14 cellular contexts compared by ENCODE assay signal in genomic region chr2:240655931-240656886, GRCh38. TPM values are rescaled to one million over a fixed set of nuclear protein-coding genes. Genes with fewer than 3 reads are reported as not detected.
DNase-seq lines count a peak whose midpoint lies in the region; ATAC-seq lines count a peak whose summit lies in the region.
"Had no signal": no experiment of that assay in that cellular context is flagged by ENCODE, and none has a peak within 500 bp of the region (broad histone marks: within the 10 kb centered on the region; RNA-seq: fewer than 3 reads in every experiment).

No MANE protein-coding gene starts in this region.

- CTCF ChIA-PET in activated CD8-positive, alpha-beta memory T cell treated with anti-CD3 and anti-CD28 coated beads, Interleukin-2, amount 10 ng/mL, durations not matched to agents 7 days and 5 days (lab: Charles Lee), result interaction anchor here (1.4 to 1.9 kb wide), 4 partner anchors 31 to 142 kb away, joined by 3 to 7 read pairs (median 6); partner anchors contain the start of gene GPR35

- peaks cover 65% of the 10 kb centered on the region for H3K27me3 Mint-ChIP-seq in activated CD8-positive, alpha-beta memory T cell treated with anti-CD3 and anti-CD28 coated beads, Interleukin-2, amount 10 ng/mL, durations not matched to agents 7 days and 5 days
- H3K27me3 Mint-ChIP-seq in stimulated activated naive CD8-positive, alpha-beta T cell treated with anti-CD3 and anti-CD28 coated beads, Interleukin-15, amount 100 ng/mL, for 72 hours, result peaks cover 52% of the 10 kb centered on the region

- no peak overlapping the region for H3K4me3 Mint-ChIP-seq in activated CD8-positive, alpha-beta memory T cell treated with anti-CD3 and anti-CD28 coated beads, Interleukin-2, amount 10 ng/mL, durations not matched to agents 7 days and 5 days
- H3K4me3 Mint-ChIP-seq in stimulated activated naive CD8-positive, alpha-beta T cell treated with anti-CD3 and anti-CD28 coated beads, Interleukin-15, amount 100 ng/mL, for 72 hours, result peak overlapping the region in 1 of 2 donors; percentile 52

- peak; percentile 75 for DNase-seq in activated CD8-positive, alpha-beta memory T cell treated with anti-CD3 and anti-CD28 coated beads, Interleukin-2, amount 10 ng/mL, durations not matched to agents 7 days and 5 days
- no peak for DNase-seq in activated CD8-positive, alpha-beta memory T cell treated with anti-CD3 and anti-CD28 coated beads, Interleukin-2, amount 50 U/mL, for 4 hours
- DNase-seq in HT1080 (ENCODE audit: low read depth) (peak; percentile 64), ecto neural progenitor cell (ENCODE audit: low spot score) (peak; percentile 36), superior temporal gyrus (ENCODE audit: extremely low spot score) (no peak), occipital lobe (lab: John Stamatoyannopoulos, UW) (no peak), GM19240 (ENCODE audit: insufficient read length, low spot score) (no peak)
- peak; percentile 37 to 52 for DNase-seq in stimulated activated naive CD8-positive, alpha-beta T cell treated with anti-CD3 and anti-CD28 coated beads, Interleukin-15, amount 100 ng/mL, for 72 hours
- DNase-seq: BE2C; NCI-H2029; stimulated activated CD4-positive, alpha-beta T cell treated with anti-CD3 and anti-CD28 coated beads, Interleukin-12 subunit alpha, Interleukin-12 subunit beta, amount 100 ng/mL, for 4 hours had no signal

- peaks cover 25% of the 10 kb centered on the region for H3K4me1 Mint-ChIP-seq in activated CD8-positive, alpha-beta memory T cell treated with anti-CD3 and anti-CD28 coated beads, Interleukin-2, amount 10 ng/mL, durations not matched to agents 7 days and 5 days
- H3K4me1 Mint-ChIP-seq in stimulated activated naive CD8-positive, alpha-beta T cell treated with anti-CD3 and anti-CD28 coated beads, Interleukin-15, amount 100 ng/mL, for 72 hours, result peaks cover 26% of the 10 kb centered on the region

- H3K27ac Mint-ChIP-seq in activated CD8-positive, alpha-beta memory T cell treated with anti-CD3 and anti-CD28 coated beads, Interleukin-2, amount 10 ng/mL, durations not matched to agents 7 days and 5 days, result no peak overlapping the region
- H3K27ac Mint-ChIP-seq in stimulated activated naive CD8-positive, alpha-beta T cell treated with anti-CD3 and anti-CD28 coated beads, Interleukin-15, amount 100 ng/mL, for 72 hours, result no peak overlapping the region

- peak; percentile 97 for ATAC-seq in activated CD8-positive, alpha-beta memory T cell treated with anti-CD3 and anti-CD28 coated beads, Interleukin-2, amount 10 ng/mL, durations not matched to agents 7 days and 5 days
- peak; percentile 98 for ATAC-seq in stimulated activated naive CD8-positive, alpha-beta T cell treated with anti-CD3 and anti-CD28 coated beads, Interleukin-15, amount 100 ng/mL, for 72 hours

- H3K9me3 Mint-ChIP-seq in activated CD8-positive, alpha-beta memory T cell treated with anti-CD3 and anti-CD28 coated beads, Interleukin-2, amount 10 ng/mL, durations not matched to agents 7 days and 5 days (ENCODE audit: low read depth), result no peaks in the 10 kb centered on the region
- no peaks in the 10 kb centered on the region for H3K9me3 Mint-ChIP-seq in stimulated activated naive CD8-positive, alpha-beta T cell treated with anti-CD3 and anti-CD28 coated beads, Interleukin-15, amount 100 ng/mL, for 72 hours

- H3K36me3 Mint-ChIP-seq in activated CD8-positive, alpha-beta memory T cell treated with anti-CD3 and anti-CD28 coated beads, Interleukin-2, amount 10 ng/mL, durations not matched to agents 7 days and 5 days, result no peaks in the 10 kb centered on the region

RNA-seq across cellular contexts. Expression of gene AQP12B, which starts 26.5 kb away (rescaled TPM):
- not detected for total RNA-seq in activated CD8-positive, alpha-beta memory T cell treated with anti-CD3 and anti-CD28 coated beads, Interleukin-2, amount 10 ng/mL, durations not matched to agents 7 days and 5 days
- not detected in 2 replicates for total RNA-seq in HT1080 (2014; rRNA removed; shearing (Covaris generic))
- not detected in 2 replicates for polyA plus RNA-seq in HT1080 (2015; cell fraction: cytosol; rRNA removed)
- not detected in 2 replicates for polyA plus RNA-seq in HT1080 (2015; cell fraction: nucleus; rRNA removed)
- total RNA-seq in occipital lobe, result not detected
- total RNA-seq: endothelial cell of umbilical vein, liver, thoracic aorta had no signal
- polyA plus RNA-seq: endothelial cell of umbilical vein, liver had no signal

RNA-seq across cellular contexts. Expression of gene GPR35, which starts 30.9 kb away (rescaled TPM):
- total RNA-seq in activated CD8-positive, alpha-beta memory T cell treated with anti-CD3 and anti-CD28 coated beads, Interleukin-2, amount 10 ng/mL, durations not matched to agents 7 days and 5 days, result 10 to 100 TPM; 14.4 to 35.4 TPM
- total RNA-seq in HT1080 (2014; rRNA removed; shearing (Covaris generic)), result 0.05 TPM in 1 of 2 replicates, not detected in the other
- polyA plus RNA-seq in HT1080 (2015; cell fraction: cytosol; rRNA removed), result 0.06 and 0.12 TPM in 2 replicates
- 0.18 and 0.32 TPM in 2 replicates for polyA plus RNA-seq in HT1080 (2015; cell fraction: nucleus; rRNA removed)
- 0.31 TPM for total RNA-seq in occipital lobe

RNA-seq across cellular contexts. Expression of gene AQP12A, which starts 35.5 kb away (rescaled TPM):
- total RNA-seq in activated CD8-positive, alpha-beta memory T cell treated with anti-CD3 and anti-CD28 coated beads, Interleukin-2, amount 10 ng/mL, durations not matched to agents 7 days and 5 days, result not detected
- not detected in 2 replicates for total RNA-seq in HT1080 (2014; rRNA removed; shearing (Covaris generic))
- not detected in 2 replicates for polyA plus RNA-seq in HT1080 (2015; cell fraction: cytosol; rRNA removed)
- polyA plus RNA-seq in HT1080 (2015; cell fraction: nucleus; rRNA removed), result not detected in 2 replicates
- total RNA-seq in occipital lobe, result not detected
- total RNA-seq: endothelial cell of umbilical vein, liver, thoracic aorta had no signal
- polyA plus RNA-seq: endothelial cell of umbilical vein, liver had no signal

Comparison
In these comparisons a context has a peak if more than half of its experiments do, and no peak if none do; other contexts are left out.
1. DNase-seq: peak in activated CD8-positive, alpha-beta memory T cell treated with anti-CD3 and anti-CD28 coated beads, Interleukin-2, amount 10 ng/mL, durations not matched to agents 7 days and 5 days (single experiment), HT1080 (single experiment), ecto neural progenitor cell (single experiment) and stimulated activated naive CD8-positive, alpha-beta T cell treated with anti-CD3 and anti-CD28 coated beads, Interleukin-15, amount 100 ng/mL, for 72 hours (2 of 2); none in activated CD8-positive, alpha-beta memory T cell treated with anti-CD3 and anti-CD28 coated beads, Interleukin-2, amount 50 U/mL, for 4 hours (single experiment), superior temporal gyrus (single experiment), occipital lobe (single experiment) and GM19240 (single experiment).
2. RNA of gene GPR35, which starts 30.9 kb away (total RNA-seq): 14.4 to 35.4 TPM in activated CD8-positive, alpha-beta memory T cell treated with anti-CD3 and anti-CD28 coated beads, Interleukin-2, amount 10 ng/mL, durations not matched to agents 7 days and 5 days; 0.31 TPM in occipital lobe (single experiment) and 0.05 TPM in HT1080; every median in the first group is over 10 times any median in the second.